1 cellular context compared by ENCODE assay signal in the genomic region with DNA sequence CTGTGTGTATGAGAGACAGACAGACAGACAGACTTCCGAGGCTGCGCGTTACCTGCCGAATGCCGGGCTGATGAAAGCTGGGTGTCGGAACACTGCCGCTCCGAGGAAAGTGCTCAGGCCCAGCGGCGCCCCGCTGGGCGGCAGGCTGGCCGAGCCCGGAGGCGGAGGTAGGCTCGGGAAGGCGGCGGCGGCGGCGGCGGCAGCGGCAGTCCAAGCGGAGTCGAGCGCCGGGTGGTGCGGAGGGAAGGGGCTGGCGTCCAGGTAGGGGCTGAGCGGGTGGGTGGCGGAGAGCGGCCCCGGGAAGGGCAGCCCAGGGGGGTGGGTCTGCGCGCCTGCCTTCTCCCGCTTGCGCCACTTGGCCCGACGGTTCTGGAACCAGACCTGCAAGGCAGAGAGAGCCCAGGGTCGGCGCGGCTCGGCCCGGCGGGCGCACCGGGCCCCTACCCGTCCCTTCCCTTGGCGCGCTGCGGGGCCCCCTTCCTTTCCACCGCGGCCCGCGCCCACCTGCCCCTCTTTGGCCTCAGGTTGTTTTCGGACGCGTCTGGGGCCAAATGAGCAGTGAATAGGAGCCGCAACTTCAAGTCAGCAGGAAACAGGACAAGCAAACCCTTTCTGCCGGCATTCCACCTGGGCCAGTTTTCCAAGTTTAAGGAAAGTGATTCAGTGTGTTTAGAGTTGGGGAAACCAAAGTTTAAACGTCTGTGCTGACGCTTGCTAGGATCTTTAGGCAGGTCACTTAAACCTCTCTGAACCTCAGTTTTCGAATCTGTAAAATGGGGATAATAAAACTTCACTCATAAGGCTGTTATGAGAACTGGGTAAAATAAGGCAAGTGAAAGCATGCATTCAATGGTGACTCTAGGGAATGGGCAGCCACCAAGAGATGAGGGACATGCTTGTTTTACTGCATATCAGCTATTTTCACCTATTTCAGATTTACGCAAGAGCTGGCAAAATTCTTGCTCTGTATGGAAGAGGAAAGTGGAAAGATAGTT.
TF ChIP-seq lines count a peak whose summit lies in the region.

No MANE protein-coding gene starts in this region.

TF ChIP-seq in SK-N-SH, 30 proteins besides CTCF, POLR2A, EP300 and RAD21:
- TF ChIP-seq RCOR1 (IDR thresholded peaks at IDR 0.05; ENCODE audit: low read length) = no peak
- no peak for TF ChIP-seq GABPA (IDR thresholded peaks at IDR 0.05; ENCODE audit: low read depth)
- TF ChIP-seq POLR2AphosphoS5 (IDR thresholded peaks at IDR 0.05; ENCODE audit: low read depth, low read length) = no peak
- no peak for TF ChIP-seq FOSL2 (IDR thresholded peaks at IDR 0.05; ENCODE audit: borderline replicate concordance, low read depth)
- TF ChIP-seq, protein P1, sequence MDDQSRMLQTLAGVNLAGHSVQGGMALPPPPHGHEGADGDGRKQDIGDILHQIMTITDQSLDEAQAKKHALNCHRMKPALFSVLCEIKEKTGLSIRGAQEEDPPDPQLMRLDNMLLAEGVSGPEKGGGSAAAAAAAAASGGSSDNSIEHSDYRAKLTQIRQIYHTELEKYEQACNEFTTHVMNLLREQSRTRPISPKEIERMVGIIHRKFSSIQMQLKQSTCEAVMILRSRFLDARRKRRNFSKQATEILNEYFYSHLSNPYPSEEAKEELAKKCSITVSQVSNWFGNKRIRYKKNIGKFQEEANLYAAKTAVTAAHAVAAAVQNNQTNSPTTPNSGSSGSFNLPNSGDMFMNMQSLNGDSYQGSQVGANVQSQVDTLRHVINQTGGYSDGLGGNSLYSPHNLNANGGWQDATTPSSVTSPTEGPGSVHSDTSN (IDR thresholded peaks at IDR 0.05) = no peak
- TF ChIP-seq, protein P2, sequence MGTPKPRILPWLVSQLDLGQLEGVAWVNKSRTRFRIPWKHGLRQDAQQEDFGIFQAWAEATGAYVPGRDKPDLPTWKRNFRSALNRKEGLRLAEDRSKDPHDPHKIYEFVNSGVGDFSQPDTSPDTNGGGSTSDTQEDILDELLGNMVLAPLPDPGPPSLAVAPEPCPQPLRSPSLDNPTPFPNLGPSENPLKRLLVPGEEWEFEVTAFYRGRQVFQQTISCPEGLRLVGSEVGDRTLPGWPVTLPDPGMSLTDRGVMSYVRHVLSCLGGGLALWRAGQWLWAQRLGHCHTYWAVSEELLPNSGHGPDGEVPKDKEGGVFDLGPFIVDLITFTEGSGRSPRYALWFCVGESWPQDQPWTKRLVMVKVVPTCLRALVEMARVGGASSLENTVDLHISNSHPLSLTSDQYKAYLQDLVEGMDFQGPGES (IDR thresholded peaks at IDR 0.05; ENCODE audit: low read depth, low read length) = no peak
- TF ChIP-seq, protein P3, sequence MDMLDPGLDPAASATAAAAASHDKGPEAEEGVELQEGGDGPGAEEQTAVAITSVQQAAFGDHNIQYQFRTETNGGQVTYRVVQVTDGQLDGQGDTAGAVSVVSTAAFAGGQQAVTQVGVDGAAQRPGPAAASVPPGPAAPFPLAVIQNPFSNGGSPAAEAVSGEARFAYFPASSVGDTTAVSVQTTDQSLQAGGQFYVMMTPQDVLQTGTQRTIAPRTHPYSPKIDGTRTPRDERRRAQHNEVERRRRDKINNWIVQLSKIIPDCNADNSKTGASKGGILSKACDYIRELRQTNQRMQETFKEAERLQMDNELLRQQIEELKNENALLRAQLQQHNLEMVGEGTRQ (IDR thresholded peaks at IDR 0.05; ENCODE audit: borderline replicate concordance, low read depth, low read length) = no peak
- no peak for TF ChIP-seq NFIC (IDR thresholded peaks at IDR 0.05; ENCODE audit: borderline replicate concordance)
- TF ChIP-seq, protein P4, sequence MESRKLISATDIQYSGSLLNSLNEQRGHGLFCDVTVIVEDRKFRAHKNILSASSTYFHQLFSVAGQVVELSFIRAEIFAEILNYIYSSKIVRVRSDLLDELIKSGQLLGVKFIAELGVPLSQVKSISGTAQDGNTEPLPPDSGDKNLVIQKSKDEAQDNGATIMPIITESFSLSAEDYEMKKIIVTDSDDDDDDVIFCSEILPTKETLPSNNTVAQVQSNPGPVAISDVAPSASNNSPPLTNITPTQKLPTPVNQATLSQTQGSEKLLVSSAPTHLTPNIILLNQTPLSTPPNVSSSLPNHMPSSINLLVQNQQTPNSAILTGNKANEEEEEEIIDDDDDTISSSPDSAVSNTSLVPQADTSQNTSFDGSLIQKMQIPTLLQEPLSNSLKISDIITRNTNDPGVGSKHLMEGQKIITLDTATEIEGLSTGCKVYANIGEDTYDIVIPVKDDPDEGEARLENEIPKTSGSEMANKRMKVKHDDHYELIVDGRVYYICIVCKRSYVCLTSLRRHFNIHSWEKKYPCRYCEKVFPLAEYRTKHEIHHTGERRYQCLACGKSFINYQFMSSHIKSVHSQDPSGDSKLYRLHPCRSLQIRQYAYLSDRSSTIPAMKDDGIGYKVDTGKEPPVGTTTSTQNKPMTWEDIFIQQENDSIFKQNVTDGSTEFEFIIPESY (IDR thresholded peaks at IDR 0.05; ENCODE audit: borderline replicate concordance, low read depth) = no peak
- TF ChIP-seq GATA2 (CRISPR knock-in tag; IDR thresholded peaks at IDR 0.05) = no peak
- TF ChIP-seq TEAD4 (IDR thresholded peaks at IDR 0.05; ENCODE audit: borderline replicate concordance, insufficient read depth) = no peak
- TF ChIP-seq RFX5 (IDR thresholded peaks at IDR 0.05; ENCODE audit: low read length) = no peak
- TF ChIP-seq TAF1 (IDR thresholded peaks at IDR 0.05; ENCODE audit: borderline replicate concordance, low read depth, low read length) = no peak
- TF ChIP-seq CHD2 (IDR thresholded peaks at IDR 0.05; ENCODE audit: low read length, partially characterized antibody) = no peak
